ENCODE assay signal across 16 cellular contexts in the genomic region with DNA sequence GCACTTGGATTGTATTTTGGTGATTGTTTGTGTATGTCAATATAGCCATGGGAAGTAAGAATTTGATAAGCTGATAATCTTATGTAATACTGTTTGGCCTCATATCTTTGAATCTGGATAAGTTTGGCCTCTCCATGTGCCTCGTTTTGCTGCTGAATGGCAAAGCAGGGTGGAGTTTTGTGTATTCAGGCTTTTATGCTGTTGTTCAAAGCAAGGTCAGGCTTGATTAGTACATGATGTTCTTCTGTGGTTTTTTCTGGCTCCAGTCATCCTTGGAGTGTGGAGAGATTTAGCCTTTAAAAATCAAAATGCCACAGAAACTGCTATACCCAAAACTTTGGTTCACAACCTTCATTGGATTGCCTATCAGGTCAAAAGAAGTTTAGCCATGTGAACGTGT.
DNase-seq lines count a peak whose midpoint lies in the region; ATAC-seq and TF ChIP-seq lines count a peak whose summit lies in the region.
"Had no signal": no experiment of that assay in that cellular context is flagged by ENCODE, and none has a peak within 500 bp of the region (broad histone marks: within the 10 kb centered on the region; RNA-seq: fewer than 3 reads in every experiment).

No MANE protein-coding gene starts in this region.

- no peak overlapping the region for H3K4me3 ChIP-seq in astrocyte of the spinal cord (ENCODE audit: low read depth, low read length)
- peak overlapping the region; percentile 39 to 40 for H3K4me3 ChIP-seq in right atrium auricular region
- no peak overlapping the region for H3K4me3 ChIP-seq in suprapubic skin
- H3K4me3 ChIP-seq: adrenal gland, dorsolateral prefrontal cortex had no signal

- H3K27me3 ChIP-seq in right atrium auricular region: no peaks in the 10 kb centered on the region
- no peaks in the 10 kb centered on the region for H3K27me3 ChIP-seq in suprapubic skin
- H3K27me3 ChIP-seq: adrenal gland, dorsolateral prefrontal cortex, foreskin keratinocyte had no signal

- intact Hi-C loops in head of caudate nucleus (cut with DNase I): no loop called here

- H3K27ac ChIP-seq in right atrium auricular region (peak overlapping the region; percentile 71 to 88), suprapubic skin (peak overlapping the region; percentile 16)
- H3K27ac ChIP-seq: dorsolateral prefrontal cortex, foreskin keratinocyte, parathyroid adenoma had no signal

- ATAC-seq in GM21526 (IDR thresholded peaks at IDR 0.05; ENCODE audit: low FRiP score, unreplicated experiment): no peak
- ATAC-seq in HG03354 (IDR thresholded peaks at IDR 0.05; ENCODE audit: poor library complexity, severe bottlenecking, unreplicated experiment): no peak
- ATAC-seq: foreskin keratinocyte had no signal

- no peak for TF ChIP-seq EP300 in suprapubic skin (IDR thresholded peaks at IDR 0.05)

- H3K36me3 ChIP-seq in right atrium auricular region (no peaks in the 10 kb centered on the region), suprapubic skin (no peaks in the 10 kb centered on the region)
- H3K36me3 ChIP-seq: adrenal gland had no signal

- WGBS in suprapubic skin: 39% methylated on average over 2 of the region's 2 CpGs

- H3K9me3 ChIP-seq in right atrium auricular region (peaks cover 0 to 10% of the 10 kb centered on the region in 2 donors), suprapubic skin (peaks cover 8% of the 10 kb centered on the region)

- H3K4me1 ChIP-seq in right atrium auricular region: peaks cover 0 to 16% of the 10 kb centered on the region in 2 donors
- peaks cover 17% of the 10 kb centered on the region for H3K4me1 ChIP-seq in suprapubic skin
- H3K4me1 ChIP-seq: adrenal gland, foreskin keratinocyte, parathyroid adenoma had no signal

- DNase-seq in GM03348 (ENCODE audit: low spot score): peak; percentile 6
- peak; percentile 41 for DNase-seq in astrocyte of the spinal cord (ENCODE audit: low read depth, low spot score)
- DNase-seq in right atrium auricular region (ENCODE audit: low spot score): no peak
- no peak for DNase-seq in suprapubic skin (ENCODE audit: low spot score in 2 of 2)
- DNase-seq in head of caudate nucleus: no peak
- DNase-seq in NK-92 treated with Interleukin-12 subunit alpha and Interleukin-12 subunit beta, amount 100 ng/mL, for 24 hours (lab: John Stamatoyannopoulos, UW): no peak
- DNase-seq: adrenal gland; CD4-positive, alpha-beta T cell; dorsolateral prefrontal cortex; foreskin keratinocyte; NCI-H1930; NCI-H526; substantia nigra had no signal

- no peak for TF ChIP-seq CTCF in astrocyte of the spinal cord (IDR thresholded peaks at IDR 0.05; ENCODE audit: low read depth, low read length)
- no peak for TF ChIP-seq CTCF in right atrium auricular region (IDR thresholded peaks at IDR 0.05)
- no peak for TF ChIP-seq CTCF in suprapubic skin (IDR thresholded peaks at IDR 0.05)

- no peak for TF ChIP-seq POLR2A in suprapubic skin (IDR thresholded peaks at IDR 0.05)

- in situ Hi-C loops in astrocyte of the spinal cord (cut with HindIII; ENCODE audit: low sequenced_read_pairs): no loop called here

Comparison
In these comparisons a context has a peak if more than half of its experiments do, and no peak if none do; other contexts are left out.
1. DNase-seq: peak in GM03348 (single experiment) and astrocyte of the spinal cord (single experiment); none in right atrium auricular region (single experiment), suprapubic skin (0 of 2), head of caudate nucleus (0 of 42) and NK-92 treated with Interleukin-12 subunit alpha and Interleukin-12 subunit beta, amount 100 ng/mL, for 24 hours (single experiment).
2. H3K4me3 ChIP-seq: peak in right atrium auricular region (2 of 2); none in astrocyte of the spinal cord (single experiment) and suprapubic skin (single experiment).